In genomic region chr12:46449161-46449715, GRCh38 we compare ENCODE assay signal across 17 cellular contexts.
DNase-seq lines count a peak whose midpoint lies in the region; ATAC-seq and TF ChIP-seq lines count a peak whose summit lies in the region.
"Had no signal": no experiment of that assay in that cellular context is flagged by ENCODE, and none has a peak within 500 bp of the region (broad histone marks: within the 10 kb centered on the region; RNA-seq: fewer than 3 reads in every experiment).

No MANE protein-coding gene starts in this region.

- TF ChIP-seq CTCF in left ventricle myocardium inferior (IDR thresholded peaks at IDR 0.05; ENCODE audit: borderline replicate concordance) = no peak
- TF ChIP-seq CTCF in heart right ventricle (IDR thresholded peaks at IDR 0.05) = no peak
- TF ChIP-seq CTCF in nephron (IDR thresholded peaks at IDR 0.05; ENCODE audit: unreplicated experiment in 3 of 3) = no peak
- TF ChIP-seq CTCF in uterus (IDR thresholded peaks at IDR 0.05) = no peak
- TF ChIP-seq CTCF in hepatocyte (IDR thresholded peaks at IDR 0.05; ENCODE audit: poor library complexity) = no peak

- H3K27me3 ChIP-seq in left ventricle myocardium inferior (ENCODE audit: low read depth) (no peaks in the 10 kb centered on the region), heart right ventricle (no peaks in the 10 kb centered on the region), uterus (no peaks in the 10 kb centered on the region), hepatocyte (no peaks in the 10 kb centered on the region)
- H3K27me3 ChIP-seq: Peyer's patch had no signal

- H3K27ac ChIP-seq in left ventricle myocardium inferior (replicated peaks) (peak overlapping the region; percentile 64), heart right ventricle (peak overlapping the region in 1 of 10 donors; percentile 21), uterus (peak overlapping the region; percentile 66 to 81), hepatocyte (no peak overlapping the region)
- H3K27ac ChIP-seq: Peyer's patch had no signal

- 98% methylated on average over 4 of the region's 4 CpGs for WGBS in heart right ventricle, 2 donors
- WGBS in hepatocyte (ENCODE audit: low lambda C conversion rate, missing lambda C conversion rate) = 89% methylated on average over 4 of the region's 4 CpGs

- H3K4me3 ChIP-seq in left ventricle myocardium inferior = no peak overlapping the region
- H3K4me3 ChIP-seq in heart right ventricle = no peak overlapping the region
- no peak overlapping the region for H3K4me3 ChIP-seq in uterus
- no peak overlapping the region for H3K4me3 ChIP-seq in hepatocyte
- H3K4me3 ChIP-seq: A549, Peyer's patch had no signal

- H3K36me3 ChIP-seq in left ventricle myocardium inferior = no peaks in the 10 kb centered on the region
- no peaks in the 10 kb centered on the region for H3K36me3 ChIP-seq in heart right ventricle
- H3K36me3 ChIP-seq in uterus = no peaks in the 10 kb centered on the region
- no peaks in the 10 kb centered on the region for H3K36me3 ChIP-seq in hepatocyte (replicated peaks; ENCODE audit: insufficient read depth, low read depth)
- H3K36me3 ChIP-seq: Peyer's patch had no signal

- POLR2A ChIA-PET in T-cell (lab: Charles Lee) = no interaction called here

- no peaks in the 10 kb centered on the region for H3K9me3 Mint-ChIP-seq in T-cell
- no peaks in the 10 kb centered on the region for H3K9me3 Mint-ChIP-seq in nephron

- no peak for TF ChIP-seq POLR2A in uterus (IDR thresholded peaks at IDR 0.05)

- H3K27me3 Mint-ChIP-seq in T-cell = no peaks in the 10 kb centered on the region
- H3K27me3 Mint-ChIP-seq in nephron (ENCODE audit: low read depth) = peaks cover 5% of the 10 kb centered on the region

- H3K9me2 ChIP-seq in hepatocyte (replicated peaks; ENCODE audit: insufficient read depth) = no peaks in the 10 kb centered on the region

- intact Hi-C loops in left ventricle myocardium inferior (cut with micrococcal nuclease) = no loop called here
- intact Hi-C loops in heart right ventricle (cut with DNase I) = no loop called here
- intact Hi-C loops in uterus (cut with DNase I; ENCODE audit: low total_unique reads) = no loop called here

- H3K36me3 Mint-ChIP-seq in T-cell = no peaks in the 10 kb centered on the region
- H3K36me3 Mint-ChIP-seq in nephron (ENCODE audit: low read depth) = no peaks in the 10 kb centered on the region

- DNase-seq in left ventricle myocardium inferior (no peak), heart right ventricle (no peak), T-cell (no peak), uterus (no peak), hepatocyte (ENCODE audit: low spot score) (no peak), NCI-H2107 (lab: John Stamatoyannopoulos, UW) (no peak)
- DNase-seq: C1 segment of cervical spinal cord, H7, NCI-H1105 treated with DMSO at 0.1 percent for 48 hours, NCI-H1694 treated with DMSO at 0.1 percent for 48 hours, NCI-H226, NCI-H524 treated with DMSO at 0.1 percent for 48 hours, Peyer's patch, SHP77 had no signal

- no peaks in the 10 kb centered on the region for H4K20me1 ChIP-seq in hepatocyte (ENCODE audit: insufficient read depth, poor library complexity, severe bottlenecking)

- H3K4me1 Mint-ChIP-seq in T-cell = peaks cover 35 to 47% (median 38%) of the 10 kb centered on the region in 3 donors
- peaks cover 59% of the 10 kb centered on the region for H3K4me1 Mint-ChIP-seq in nephron

- H3K9me3 ChIP-seq in left ventricle myocardium inferior (replicated peaks) = no peaks in the 10 kb centered on the region
- H3K9me3 ChIP-seq in heart right ventricle = no peaks in the 10 kb centered on the region
- no peaks in the 10 kb centered on the region for H3K9me3 ChIP-seq in uterus
- no peaks in the 10 kb centered on the region for H3K9me3 ChIP-seq in hepatocyte (ENCODE audit: low read depth)
- H3K9me3 ChIP-seq: A549, Peyer's patch had no signal

- H3K4me1 ChIP-seq in left ventricle myocardium inferior (peaks cover 46% of the 10 kb centered on the region), heart right ventricle (peaks cover 9 to 45% (median 34%) of the 10 kb centered on the region in 9 donors), uterus (peaks cover 5 to 7% of the 10 kb centered on the region in 2 donors), hepatocyte (ENCODE audit: insufficient read depth) (peaks cover 13% of the 10 kb centered on the region)

- H3K4me2 ChIP-seq in hepatocyte = no peak overlapping the region

- no peak overlapping the region for H2AFZ ChIP-seq in hepatocyte

- H3K27ac Mint-ChIP-seq in T-cell (peak overlapping the region; percentile 17 to 64), nephron (peak overlapping the region; percentile 66 to 71 (median 69))

- ATAC-seq in heart right ventricle (no peak), T-cell (replicated peaks in 1 of 4) (peak in 1 of 4 experiments; percentile 29), HG03342 (IDR thresholded peaks at IDR 0.05; ENCODE audit: unreplicated experiment) (no peak)

- H3K79me2 ChIP-seq in hepatocyte = no peaks in the 10 kb centered on the region

- H3K4me3 Mint-ChIP-seq in T-cell (peak overlapping the region in 1 of 3 donors; percentile 39), nephron (no peak overlapping the region)

- CTCF ChIA-PET in T-cell (lab: Charles Lee) = no interaction called here
